In genomic region chr1:112699425-112700144, GRCh38 we compare ENCODE assay signal across 9 cellular contexts. TPM values are rescaled to one million over a fixed set of nuclear protein-coding genes. Genes with fewer than 3 reads are reported as not detected.
DNase-seq lines count a peak whose midpoint lies in the region; ATAC-seq and TF ChIP-seq lines count a peak whose summit lies in the region.
"Had no signal": no experiment of that assay in that cellular context is flagged by ENCODE, and none has a peak within 500 bp of the region (broad histone marks: within the 10 kb centered on the region; RNA-seq: fewer than 3 reads in every experiment).

No MANE protein-coding gene starts in this region.

- no peaks in the 10 kb centered on the region for H3F3A ChIP-seq in DOHH2 (ENCODE audit: control insufficient read depth, insufficient read depth)

- CTCF ChIA-PET in activated B cell treated with CpG ODN at 0.5 μM for 24 hours (lab: Charles Lee) = interaction anchor here (1.0 to 1.9 kb wide), 3 partner anchors 25 to 308 kb away, joined by 3 to 7 read pairs (median 3); partner anchors contain the start of gene MOV10

- H3K36me3 ChIP-seq in DOHH2 (ENCODE audit: control insufficient read depth, low read length) = no peaks in the 10 kb centered on the region

- peak overlapping the region; percentile 59 for H3K4me2 ChIP-seq in DOHH2 (ENCODE audit: low read length)

- H3K27ac ChIP-seq in DOHH2 (ENCODE audit: low read depth, low read length) (peak overlapping the region; percentile 31; the same call in 1 of the 2 replicates), layer of hippocampus (ENCODE audit: low read depth, low read length) (peak overlapping the region; percentile 55)

- H3K36me3 Mint-ChIP-seq in activated B cell treated with CpG ODN at 0.5 μM for 24 hours (ENCODE audit: low read depth) = peaks cover 10% of the 10 kb centered on the region
- H3K36me3 Mint-ChIP-seq in stimulated activated naive B cell treated with anti-CD40 and anti-IgM and Interleukin-4, amounts not matched to agents 10 μg/mL and 1 μg/mL and 100 μg/mL, for 72 hours = peaks cover 17 to 38% of the 10 kb centered on the region in 2 donors

- no peaks in the 10 kb centered on the region for H4K20me1 ChIP-seq in DOHH2 (ENCODE audit: control insufficient read depth, insufficient read depth, low read depth, low read length)

- no peaks in the 10 kb centered on the region for H3K79me2 ChIP-seq in DOHH2 (ENCODE audit: control insufficient read depth, low read length)

- DNase-seq in activated B cell treated with CpG ODN at 0.5 μM for 24 hours = no peak
- DNase-seq in stimulated activated naive B cell treated with anti-CD40 and anti-IgM and Interleukin-4, amounts not matched to agents 10 μg/mL and 1 μg/mL and 100 μg/mL, for 72 hours = no peak
- DNase-seq in left lobe of liver (ENCODE audit: low spot score) = no peak
- DNase-seq in KBM-7 = no peak
- no peak for DNase-seq in NCI-H526 (lab: John Stamatoyannopoulos, UW)
- DNase-seq in SKM-1 treated with dmso at 0.1 percent for 144 hours (lab: John Stamatoyannopoulos, UW; ENCODE audit: unreplicated experiment) = no peak
- DNase-seq: activated T-cell treated with anti-CD3 and anti-CD28 coated beads, Interleukin-2, amount 50 U/mL, for 4 hours had no signal

- H3K4me3 ChIP-seq in DOHH2 (ENCODE audit: low read length) = no peak overlapping the region

- peaks cover 34% of the 10 kb centered on the region for H3K4me1 ChIP-seq in DOHH2 (ENCODE audit: control insufficient read depth, low read length)

- H3K27ac Mint-ChIP-seq in activated B cell treated with CpG ODN at 0.5 μM for 24 hours = peak overlapping the region; percentile 83
- H3K27ac Mint-ChIP-seq in stimulated activated naive B cell treated with anti-CD40 and anti-IgM and Interleukin-4, amounts not matched to agents 10 μg/mL and 1 μg/mL and 100 μg/mL, for 72 hours = peak overlapping the region; percentile 86

- H3K9me3 Mint-ChIP-seq in activated B cell treated with CpG ODN at 0.5 μM for 24 hours = no peaks in the 10 kb centered on the region
- no peaks in the 10 kb centered on the region for H3K9me3 Mint-ChIP-seq in stimulated activated naive B cell treated with anti-CD40 and anti-IgM and Interleukin-4, amounts not matched to agents 10 μg/mL and 1 μg/mL and 100 μg/mL, for 72 hours
- H3K9me3 Mint-ChIP-seq: activated T-cell treated with anti-CD3 and anti-CD28 coated beads, Interleukin-2, amount 50 U/mL, for 4 hours had no signal

- H3K9me2 ChIP-seq in DOHH2 (replicated peaks; ENCODE audit: control insufficient read depth, low read length) = no peaks in the 10 kb centered on the region

- TF ChIP-seq CTCF in DOHH2 (IDR thresholded peaks at IDR 0.05; ENCODE audit: low read depth, low read length, poor library complexity, severe bottlenecking) = no peak
- no peak for TF ChIP-seq CTCF in activated B cell treated with CpG ODN at 0.5 μM for 24 hours (IDR thresholded peaks at IDR 0.05)

- in situ Hi-C loops in KBM-7 (cut with MboI; ENCODE audit: low pct_unique_long_range_greater_than_20kb, low sequenced_read_pairs) = no loop called here

- H3K4me1 Mint-ChIP-seq in activated B cell treated with CpG ODN at 0.5 μM for 24 hours = peaks cover 55% of the 10 kb centered on the region
- H3K4me1 Mint-ChIP-seq in stimulated activated naive B cell treated with anti-CD40 and anti-IgM and Interleukin-4, amounts not matched to agents 10 μg/mL and 1 μg/mL and 100 μg/mL, for 72 hours = peaks cover 53 to 70% of the 10 kb centered on the region in 2 donors

- H3K27me3 ChIP-seq in DOHH2 (ENCODE audit: control insufficient read depth, low read length) (no peaks in the 10 kb centered on the region), layer of hippocampus (ENCODE audit: control insufficient read depth, insufficient read depth, low read length) (no peaks in the 10 kb centered on the region)

- intact Hi-C loops in activated B cell treated with CpG ODN at 0.5 μM for 24 hours (cut with micrococcal nuclease) = loop anchor here (1.0 to 10.0 kb wide), 2 partner anchors 25 to 45 kb away; partner anchors contain the start of gene MOV10

- no peak overlapping the region for H3K4me3 Mint-ChIP-seq in activated B cell treated with CpG ODN at 0.5 μM for 24 hours
- peak overlapping the region in 1 of 2 donors; percentile 16 for H3K4me3 Mint-ChIP-seq in stimulated activated naive B cell treated with anti-CD40 and anti-IgM and Interleukin-4, amounts not matched to agents 10 μg/mL and 1 μg/mL and 100 μg/mL, for 72 hours
- H3K4me3 Mint-ChIP-seq: activated T-cell treated with anti-CD3 and anti-CD28 coated beads, Interleukin-2, amount 50 U/mL, for 4 hours had no signal

- no peaks in the 10 kb centered on the region for H3K27me3 Mint-ChIP-seq in activated B cell treated with CpG ODN at 0.5 μM for 24 hours
- no peaks in the 10 kb centered on the region for H3K27me3 Mint-ChIP-seq in stimulated activated naive B cell treated with anti-CD40 and anti-IgM and Interleukin-4, amounts not matched to agents 10 μg/mL and 1 μg/mL and 100 μg/mL, for 72 hours

- POLR2A ChIA-PET in activated B cell treated with CpG ODN at 0.5 μM for 24 hours (lab: Charles Lee) = interaction anchor here (0.6 to 2.6 kb wide), 6 partner anchors 10 to 176 kb away, joined by 3 to 12 read pairs (median 5); partner anchors contain the start of genes MOV10, PPM1J and ST7L

- no peaks in the 10 kb centered on the region for H3K9me3 ChIP-seq in DOHH2 (ENCODE audit: control insufficient read depth, insufficient read depth, low read length)

- ATAC-seq in activated B cell treated with CpG ODN at 0.5 μM for 24 hours (ENCODE audit: low read depth) = no peak
- ATAC-seq in stimulated activated naive B cell treated with anti-CD40 and anti-IgM and Interleukin-4, amounts not matched to agents 10 μg/mL and 1 μg/mL and 100 μg/mL, for 72 hours (replicated peaks) = no peak
- ATAC-seq in left lobe of liver = no peak

RNA-seq across cellular contexts. Expression of gene RHOC, which starts 7.3 kb away (rescaled TPM):
- 11.5 and 13.5 TPM in 2 replicates for total RNA-seq in activated B cell treated with CpG ODN at 0.5 μM for 24 hours
- 55.3 TPM for total RNA-seq in left lobe of liver

RNA-seq across cellular contexts. Expression of gene PPM1J, which starts 15.5 kb away (rescaled TPM):
- 0.46 and 0.75 TPM in 2 replicates for total RNA-seq in activated B cell treated with CpG ODN at 0.5 μM for 24 hours
- 0.33 TPM for total RNA-seq in left lobe of liver

RNA-seq across cellular contexts. Expression of gene MOV10, which starts 25.1 kb away (rescaled TPM):
- total RNA-seq in activated B cell treated with CpG ODN at 0.5 μM for 24 hours = 33.3 and 36.4 TPM in 2 replicates
- 44.3 TPM for total RNA-seq in left lobe of liver
